ENCODE assay signal across 22 cellular contexts in the genomic region with DNA sequence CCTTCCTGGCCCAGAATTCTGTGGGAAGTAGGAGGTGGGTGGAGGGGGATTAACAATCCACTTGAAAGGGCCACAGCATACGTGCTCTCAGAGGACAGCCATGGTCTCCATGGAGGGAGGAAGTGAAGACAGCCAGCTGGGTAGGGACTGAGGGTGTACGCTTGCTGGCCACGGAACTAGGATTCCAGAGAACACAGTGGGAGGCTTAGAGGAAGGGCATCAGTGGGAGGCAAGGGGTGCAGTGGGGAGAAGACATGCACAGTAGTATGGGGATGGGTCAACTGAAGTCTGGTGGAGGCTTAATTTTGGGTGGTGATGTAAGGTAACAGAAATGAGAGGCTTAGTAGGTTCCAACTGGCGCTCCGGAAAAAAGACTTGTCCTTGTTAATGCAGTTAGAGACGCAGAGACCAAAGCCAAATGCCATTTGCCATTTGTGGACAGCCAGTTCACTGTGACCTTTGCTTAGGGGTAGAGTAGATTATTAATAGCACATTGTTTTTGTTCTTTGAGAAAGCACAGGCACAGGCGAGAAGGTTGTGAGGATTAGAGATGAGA.
A peak's percentile ranks its signal among the peaks of the same experiment; 100 is the strongest.
DNase-seq lines count a peak whose midpoint lies in the region; ATAC-seq and TF ChIP-seq lines count a peak whose summit lies in the region.
"Had no signal": no experiment of that assay in that cellular context is flagged by ENCODE, and none has a peak within 500 bp of the region (broad histone marks: within the 10 kb centered on the region; RNA-seq: fewer than 3 reads in every experiment).

No MANE protein-coding gene starts in this region.

- no peak for TF ChIP-seq CTCF in parathyroid adenoma (IDR thresholded peaks at IDR 0.05)
- TF ChIP-seq CTCF in transverse colon (IDR thresholded peaks at IDR 0.05): no peak

- H3K27me3 ChIP-seq in parathyroid adenoma (ENCODE audit: control insufficient read depth, insufficient read depth, low read length) (no peaks in the 10 kb centered on the region), transverse colon (no peaks in the 10 kb centered on the region)
- H3K27me3 ChIP-seq: hepatocyte, tibial nerve had no signal

- H3K4me2 ChIP-seq in parathyroid adenoma (ENCODE audit: low read length): no peak overlapping the region
- H3K4me2 ChIP-seq: hepatocyte had no signal

- H3K27me3 Mint-ChIP-seq in activated naive CD8-positive, alpha-beta T cell treated with anti-CD3 and anti-CD28 coated beads, Interleukin-2, amount 50 U/mL, for 24 hours: peaks cover 25% of the 10 kb centered on the region

- H3K4me1 ChIP-seq in parathyroid adenoma (no peaks in the 10 kb centered on the region), transverse colon (peaks cover 0 to 15% (median 0%) of the 10 kb centered on the region in 4 donors)

- H3K36me3 ChIP-seq in parathyroid adenoma (ENCODE audit: control insufficient read depth, insufficient read depth, low read length) (no peaks in the 10 kb centered on the region), transverse colon (no peaks in the 10 kb centered on the region)
- H3K36me3 ChIP-seq: lower lobe of right lung, tibial nerve had no signal

- in situ Hi-C loops in transverse colon (cut with MboI; ENCODE audit: low pct_ligation_motif_present in 1 of 4, low pct_unique_long_range_greater_than_20kb in 1 of 4, low sequenced_read_pairs in 3 of 4): no loop called here

- H3K36me3 Mint-ChIP-seq in activated naive CD8-positive, alpha-beta T cell treated with anti-CD3 and anti-CD28 coated beads, Interleukin-2, amount 50 U/mL, for 24 hours (ENCODE audit: low read depth): no peaks in the 10 kb centered on the region
- H3K36me3 Mint-ChIP-seq: immature natural killer cell; stimulated activated effector memory CD8-positive, alpha-beta T cell treated with anti-CD3 and anti-CD28 coated beads, Interleukin-12 subunit alpha, Interleukin-12 subunit beta, amount 100 ng/mL, for 72 hours had no signal

- peak; percentile 91 for ATAC-seq in left ventricle myocardium superior
- no peak for ATAC-seq in HG02610 (IDR thresholded peaks at IDR 0.05; ENCODE audit: unreplicated experiment)
- ATAC-seq in activated naive CD8-positive, alpha-beta T cell treated with anti-CD3 and anti-CD28 coated beads, Interleukin-2, amount 50 U/mL, for 24 hours: no peak
- ATAC-seq: HCT116; lower lobe of right lung; stimulated activated effector memory CD8-positive, alpha-beta T cell treated with anti-CD3 and anti-CD28 coated beads, Interleukin-12 subunit alpha, Interleukin-12 subunit beta, amount 100 ng/mL, for 72 hours had no signal

- no peak overlapping the region for H2AFZ ChIP-seq in parathyroid adenoma
- H2AFZ ChIP-seq: hepatocyte had no signal

- no peak overlapping the region for H3K9ac ChIP-seq in parathyroid adenoma

- H3K9me3 Mint-ChIP-seq in activated naive CD8-positive, alpha-beta T cell treated with anti-CD3 and anti-CD28 coated beads, Interleukin-2, amount 50 U/mL, for 24 hours: no peaks in the 10 kb centered on the region
- H3K9me3 Mint-ChIP-seq: activated CD4-positive, alpha-beta memory T cell treated with anti-CD3 and anti-CD28 coated beads, Interleukin-2, amount 10 ng/mL, durations not matched to agents 7 days and 5 days; dendritic cell treated with granulocyte-macrophage colony-stimulating factor and Interleukin-4, amounts not matched to agents 40 ng/mL and 50 ng/mL, for 4 days; stimulated activated effector memory CD8-positive, alpha-beta T cell treated with anti-CD3 and anti-CD28 coated beads, Interleukin-12 subunit alpha, Interleukin-12 subunit beta, amount 100 ng/mL, for 72 hours had no signal

- H3K27ac Mint-ChIP-seq in activated naive CD8-positive, alpha-beta T cell treated with anti-CD3 and anti-CD28 coated beads, Interleukin-2, amount 50 U/mL, for 24 hours: no peak overlapping the region
- H3K27ac Mint-ChIP-seq: activated CD4-positive, alpha-beta memory T cell treated with anti-CD3 and anti-CD28 coated beads, Interleukin-2, amount 10 ng/mL, durations not matched to agents 7 days and 5 days; dendritic cell treated with granulocyte-macrophage colony-stimulating factor and Interleukin-4, amounts not matched to agents 40 ng/mL and 50 ng/mL, for 4 days; immature natural killer cell; stimulated activated effector memory CD8-positive, alpha-beta T cell treated with anti-CD3 and anti-CD28 coated beads, Interleukin-12 subunit alpha, Interleukin-12 subunit beta, amount 100 ng/mL, for 72 hours had no signal

- DNase-seq in NCI-H82 (lab: John Stamatoyannopoulos, UW): peak; percentile 9
- DNase-seq in NCI-H82 treated with DMSO at 0.1 percent for 48 hours (lab: John Stamatoyannopoulos, UW; ENCODE audit: unreplicated experiment): no peak
- DNase-seq in left ventricle myocardium superior: peak; percentile 37
- DNase-seq in transverse colon: no peak
- no peak for DNase-seq in stimulated activated CD4-positive, alpha-beta T cell treated with anti-CD3 and anti-CD28 coated beads, Interleukin-4, amount 100 ng/mL, for 24 hours
- no peak for DNase-seq in activated naive CD8-positive, alpha-beta T cell treated with anti-CD3 and anti-CD28 coated beads, Interleukin-2, amount 50 U/mL, for 24 hours
- DNase-seq: activated CD4-positive, alpha-beta memory T cell treated with anti-CD3 and anti-CD28 coated beads, Interleukin-2, amount 10 ng/mL, durations not matched to agents 7 days and 5 days; activated CD4-positive, CD25-positive, alpha-beta regulatory T cell; activated effector memory CD4-positive, alpha-beta T cell treated with Interleukin-2 at 50 U/mL for 16 hours; DMS79; immature natural killer cell; lower lobe of right lung; NCI-H1694 treated with DMSO at 0.1 percent for 48 hours; nucleus accumbens had no signal

- no peaks in the 10 kb centered on the region for H3K4me1 Mint-ChIP-seq in activated naive CD8-positive, alpha-beta T cell treated with anti-CD3 and anti-CD28 coated beads, Interleukin-2, amount 50 U/mL, for 24 hours
- H3K4me1 Mint-ChIP-seq: activated CD4-positive, alpha-beta memory T cell treated with anti-CD3 and anti-CD28 coated beads, Interleukin-2, amount 10 ng/mL, durations not matched to agents 7 days and 5 days; immature natural killer cell; stimulated activated effector memory CD8-positive, alpha-beta T cell treated with anti-CD3 and anti-CD28 coated beads, Interleukin-12 subunit alpha, Interleukin-12 subunit beta, amount 100 ng/mL, for 72 hours had no signal

- no peaks in the 10 kb centered on the region for H3K79me2 ChIP-seq in parathyroid adenoma
- H3K79me2 ChIP-seq: hepatocyte had no signal

- intact Hi-C loops in left ventricle myocardium superior (cut with micrococcal nuclease) (no loop called here), transverse colon (cut with DNase I; ENCODE audit: low total_unique reads) (no loop called here)

- TF ChIP-seq EP300 in transverse colon (IDR thresholded peaks at IDR 0.05; ENCODE audit: low read depth): no peak

- no peak overlapping the region for H3K4me3 Mint-ChIP-seq in activated naive CD8-positive, alpha-beta T cell treated with anti-CD3 and anti-CD28 coated beads, Interleukin-2, amount 50 U/mL, for 24 hours
- H3K4me3 Mint-ChIP-seq: activated CD4-positive, alpha-beta memory T cell treated with anti-CD3 and anti-CD28 coated beads, Interleukin-2, amount 10 ng/mL, durations not matched to agents 7 days and 5 days; dendritic cell treated with granulocyte-macrophage colony-stimulating factor and Interleukin-4, amounts not matched to agents 40 ng/mL and 50 ng/mL, for 4 days; immature natural killer cell; stimulated activated effector memory CD8-positive, alpha-beta T cell treated with anti-CD3 and anti-CD28 coated beads, Interleukin-12 subunit alpha, Interleukin-12 subunit beta, amount 100 ng/mL, for 72 hours had no signal

- H3K27ac ChIP-seq in parathyroid adenoma: peak overlapping the region; percentile 62
- peak overlapping the region in 3 of 4 donors; percentile 13 to 47 (median 16) for H3K27ac ChIP-seq in transverse colon
- H3K27ac ChIP-seq: 22Rv1, hepatocyte, lower lobe of right lung had no signal

- H3K4me3 ChIP-seq in parathyroid adenoma (ENCODE audit: low read depth, low read length) (no peak overlapping the region), transverse colon (no peak overlapping the region)
- H3K4me3 ChIP-seq: hepatocyte, lower lobe of right lung, tibial nerve had no signal

- no peak for TF ChIP-seq POLR2A in transverse colon (IDR thresholded peaks at IDR 0.05)

- H3K9me3 ChIP-seq in parathyroid adenoma (ENCODE audit: control insufficient read depth, low read length) (no peaks in the 10 kb centered on the region), transverse colon (no peaks in the 10 kb centered on the region)
- H3K9me3 ChIP-seq: lower lobe of right lung had no signal

- WGBS in transverse colon (ENCODE audit: low coverage in 1 of 2), 2 donors: 55 to 62% methylated on average over 7 of the region's 7 CpGs

Comparison
In these comparisons a context has a peak if more than half of its experiments do, and no peak if none do; other contexts are left out.
1. DNase-seq: peak in NCI-H82 (single experiment) and left ventricle myocardium superior (single experiment); none in NCI-H82 treated with DMSO at 0.1 percent for 48 hours (single experiment), transverse colon (single experiment), stimulated activated CD4-positive, alpha-beta T cell treated with anti-CD3 and anti-CD28 coated beads, Interleukin-4, amount 100 ng/mL, for 24 hours (single experiment) and activated naive CD8-positive, alpha-beta T cell treated with anti-CD3 and anti-CD28 coated beads, Interleukin-2, amount 50 U/mL, for 24 hours (single experiment).